12 cellular contexts compared by ENCODE assay signal in the genomic region with DNA sequence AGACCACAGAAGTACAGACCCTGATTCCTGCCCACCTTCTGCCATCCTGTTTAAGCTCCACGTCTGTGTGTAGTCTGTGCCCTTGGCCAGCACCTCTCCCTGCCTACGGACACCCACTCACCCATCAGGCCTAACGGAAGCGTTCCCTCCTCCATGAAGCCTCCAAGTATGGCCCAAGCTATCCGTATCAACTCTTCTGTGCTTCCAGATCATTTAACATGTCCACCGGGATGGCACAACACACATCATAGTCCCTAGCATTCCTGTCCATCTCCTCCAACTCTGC. TPM values are rescaled to one million over a fixed set of nuclear protein-coding genes. Genes with fewer than 3 reads are reported as not detected.
DNase-seq lines count a peak whose midpoint lies in the region; ATAC-seq and TF ChIP-seq lines count a peak whose summit lies in the region.
"Had no signal": no experiment of that assay in that cellular context is flagged by ENCODE, and none has a peak within 500 bp of the region (broad histone marks: within the 10 kb centered on the region; RNA-seq: fewer than 3 reads in every experiment).

No MANE protein-coding gene starts in this region.

- peak overlapping the region; percentile 92 for H3K27ac Mint-ChIP-seq in neural progenitor cell

- WGBS in heart right ventricle, 2 donors = 56 to 72% methylated on average over 6 of the region's 6 CpGs

- H3K4me3 ChIP-seq in heart right ventricle (no peak overlapping the region), coronary artery (peak overlapping the region; percentile 46), neural progenitor cell (no peak overlapping the region)
- H3K4me3 ChIP-seq: SK-N-MC had no signal

- ATAC-seq in heart right ventricle (no peak), left ventricle myocardium superior (no peak), GM18517 (IDR thresholded peaks at IDR 0.05; ENCODE audit: unreplicated experiment) (no peak)
- ATAC-seq in activated CD4-positive, CD25-positive, alpha-beta regulatory T cell treated with anti-CD3 and anti-CD28 coated beads, Interleukin-2, amount 50 U/mL, for 24 hours = no peak

- peaks cover 41% of the 10 kb centered on the region for H3F3A ChIP-seq in neural progenitor cell (ENCODE audit: low read depth)

- peaks cover 4% of the 10 kb centered on the region for H3K27me3 Mint-ChIP-seq in neural progenitor cell (ENCODE audit: insufficient read depth, low read depth)

- peaks cover 48 to 98% (median 97%) of the 10 kb centered on the region in 9 donors for H3K4me1 ChIP-seq in heart right ventricle
- peaks cover 48% of the 10 kb centered on the region for H3K4me1 ChIP-seq in neural progenitor cell

- H2AFZ ChIP-seq in neural progenitor cell (replicated peaks) = no peak overlapping the region

- peaks cover 0 to 85% (median under 1%) of the 10 kb centered on the region in 9 donors for H3K36me3 ChIP-seq in heart right ventricle
- H3K36me3 ChIP-seq in neural progenitor cell = no peaks in the 10 kb centered on the region

- TF ChIP-seq CTCF in heart right ventricle (IDR thresholded peaks at IDR 0.05) (no peak), coronary artery (IDR thresholded peaks at IDR 0.05) (no peak), neural progenitor cell (IDR thresholded peaks at IDR 0.05) (no peak), GM13977 (IDR thresholded peaks at IDR 0.05; ENCODE audit: extremely low read depth, insufficient read depth, missing control alignments) (no peak)

- no peaks in the 10 kb centered on the region for H3K27me3 ChIP-seq in heart right ventricle
- no peaks in the 10 kb centered on the region for H3K27me3 ChIP-seq in neural progenitor cell

- H3K9me3 Mint-ChIP-seq in neural progenitor cell = no peaks in the 10 kb centered on the region

- H3K9me3 ChIP-seq in heart right ventricle (no peaks in the 10 kb centered on the region), neural progenitor cell (ENCODE audit: low read depth) (no peaks in the 10 kb centered on the region)

- intact Hi-C loops in heart right ventricle (cut with DNase I) (loop anchor here in 1 of 10 donors (5.0 kb wide), 1 partner anchor 83 kb away; a partner anchor contains a TSS), left ventricle myocardium superior (cut with micrococcal nuclease) (no loop called here)

- DNase-seq in heart right ventricle (no peak), left ventricle myocardium superior (no peak), coronary artery (ENCODE audit: low spot score) (no peak), neural progenitor cell (ENCODE audit: low spot score) (no peak), GM13977 (ENCODE audit: low spot score) (no peak)
- no peak for DNase-seq in activated effector memory CD4-positive, alpha-beta T cell treated with Interleukin-2 at 50 U/mL for 16 hours
- DNase-seq: COR-L47, NCI-H2029 had no signal

- H3K4me1 Mint-ChIP-seq in neural progenitor cell = peaks cover 72% of the 10 kb centered on the region

- H3K4me2 ChIP-seq in neural progenitor cell = peak overlapping the region; percentile 70

- peaks cover 97% of the 10 kb centered on the region for H4K20me1 ChIP-seq in neural progenitor cell (ENCODE audit: low read depth)

- peak overlapping the region; percentile 59 for H3K4me3 Mint-ChIP-seq in neural progenitor cell

- peaks cover 34% of the 10 kb centered on the region for H3K36me3 Mint-ChIP-seq in neural progenitor cell

- peaks cover 99% of the 10 kb centered on the region for H3K79me2 ChIP-seq in neural progenitor cell (ENCODE audit: low read depth)

- in situ Hi-C loops in GM13977 (cut with MboI; ENCODE audit: low pct_unique_long_range_greater_than_20kb, low sequenced_read_pairs, unreplicated experiment) = no loop called here

- H3K27ac ChIP-seq in heart right ventricle (peak overlapping the region in 9 of 10 donors; percentile 27 to 83 (median 78)), coronary artery (peak overlapping the region; percentile 90 to 94), neural progenitor cell (peak overlapping the region; percentile 80)
- H3K27ac ChIP-seq: HL-60, SK-N-MC had no signal

- no peak overlapping the region for H3K9ac ChIP-seq in neural progenitor cell

RNA-seq across cellular contexts. Expression of a gene that starts 11.7 kb away (rescaled TPM):
- 100 to 1,000 TPM; 155 to 302 (median 177) TPM for total RNA-seq in heart right ventricle
- polyA plus RNA-seq in heart right ventricle = 100 to 1,000 TPM in 1 of 2 donors, 10 to 100 TPM in 1; 51.9 to 266 TPM
- 182 TPM for total RNA-seq in left ventricle myocardium superior
- total RNA-seq in neural progenitor cell (ENCODE audit: low replicate concordance) = 83.1 and 125 TPM in 2 replicates
